In the genomic region with DNA sequence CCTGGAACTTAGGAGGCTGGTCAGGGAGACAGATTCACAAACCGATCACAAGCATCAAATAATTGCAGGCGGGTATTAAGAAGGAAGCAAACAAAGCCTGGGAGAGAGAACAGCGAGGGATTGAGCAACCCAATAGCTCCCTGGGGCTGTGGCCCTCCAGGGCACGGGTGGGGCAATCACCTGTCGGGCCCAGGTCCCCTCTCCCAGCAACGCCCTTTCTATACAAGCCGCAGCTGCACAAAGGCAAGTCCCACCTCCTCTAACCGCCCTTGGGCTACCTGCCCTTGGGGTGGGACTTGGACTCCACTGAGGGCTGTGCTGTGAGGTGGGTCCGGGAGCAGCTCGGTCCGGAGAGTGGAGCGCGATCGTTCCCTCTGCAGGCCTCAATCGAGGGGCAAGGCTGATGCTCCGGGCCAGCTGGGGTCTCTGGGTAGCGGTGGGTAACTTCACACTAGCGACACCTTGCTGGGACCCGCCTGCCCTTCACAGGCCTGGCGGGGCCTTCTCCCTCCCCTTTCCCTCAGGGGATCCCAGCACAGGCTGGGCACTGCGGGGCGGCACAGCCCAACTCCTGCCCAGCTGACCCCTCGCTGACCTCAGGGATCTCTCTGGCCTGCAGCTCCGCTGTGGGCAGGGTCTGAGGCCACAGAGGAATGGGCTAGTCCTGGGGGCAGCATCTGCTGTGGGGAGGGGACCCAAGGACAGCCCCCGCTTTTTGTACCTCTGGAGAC, we compare ENCODE assay signal across 8 cellular contexts. TPM values are rescaled to one million over a fixed set of nuclear protein-coding genes. Genes with fewer than 3 reads are reported as not detected.
A peak's percentile ranks its signal among the peaks of the same experiment; 100 is the strongest.
DNase-seq lines count a peak whose midpoint lies in the region; ATAC-seq and TF ChIP-seq lines count a peak whose summit lies in the region.

No MANE protein-coding gene starts in this region.

- H3K9ac ChIP-seq in skeletal muscle tissue (ENCODE audit: low read depth in 1 of 3, low read length in 3 of 3) = peak overlapping the region in 2 of 3 donors; percentile 65 to 74

- WGBS in lower leg skin, 2 donors = 42 to 43% methylated on average over 16 to 20 of the region's 25 CpGs

- intact Hi-C loops in left ventricle myocardium inferior (cut with micrococcal nuclease) = loop anchor here (10.0 kb wide), 1 partner anchor 52 kb away; a partner anchor contains a TSS
- intact Hi-C loops in lower leg skin (cut with DNase I; ENCODE audit: low total_unique reads) = loop anchor here (10.0 kb wide), 1 partner anchor 88 kb away; a partner anchor contains a TSS

- peaks cover 6% of the 10 kb centered on the region for H3K36me3 Mint-ChIP-seq in T-helper 17 cell (ENCODE audit: low read depth)

- H3K36me3 ChIP-seq in left ventricle myocardium inferior (peaks cover 23% of the 10 kb centered on the region), skeletal muscle tissue (ENCODE audit: control insufficient read depth in 3 of 3, insufficient read depth in 3 of 3, low read length in 3 of 3) (peaks cover 18 to 25% (median 21%) of the 10 kb centered on the region in 3 donors)

- no peaks in the 10 kb centered on the region for H3K9me3 ChIP-seq in T-helper 17 cell (ENCODE audit: control insufficient read depth, low read length, poor library complexity, severe bottlenecking)
- H3K9me3 ChIP-seq in left ventricle myocardium inferior (replicated peaks) = no peaks in the 10 kb centered on the region
- no peaks in the 10 kb centered on the region for H3K9me3 ChIP-seq in skeletal muscle tissue (ENCODE audit: control insufficient read depth in 3 of 3, low read length in 3 of 3)

- H3K4me3 ChIP-seq in left ventricle myocardium inferior = peak overlapping the region; percentile 38
- H3K4me3 ChIP-seq in skeletal muscle tissue (ENCODE audit: low read length in 3 of 3) = peak overlapping the region in 1 of 3 donors; percentile 55
- H3K4me3 ChIP-seq in lower leg skin (ENCODE audit: low read depth, poor library complexity, severe bottlenecking) = no peak overlapping the region

- no peak for TF ChIP-seq POLR2A in lower leg skin (IDR thresholded peaks at IDR 0.05)

- H3K4me3 Mint-ChIP-seq in T-helper 17 cell = peak overlapping the region; percentile 91

- no peak for ATAC-seq in T-helper 17 cell

- peak; percentile 39 for DNase-seq in activated T-cell treated with anti-CD3 and anti-CD28 coated beads, Interleukin-2, amount 50 U/mL, for 1 hour
- no peak for DNase-seq in activated T-cell treated with anti-CD3 and anti-CD28 coated beads for 4 hours
- DNase-seq in T-helper 17 cell = no peak
- peak; percentile 13 for DNase-seq in left ventricle myocardium inferior
- no peak for DNase-seq in lower leg skin (ENCODE audit: low spot score in 2 of 2)
- DNase-seq in NCI-H1694 treated with DMSO at 0.1 percent for 48 hours (lab: John Stamatoyannopoulos, UW) = no peak
- no peak for DNase-seq in substantia nigra (lab: John Stamatoyannopoulos, UW)

- no peaks in the 10 kb centered on the region for H3K27me3 Mint-ChIP-seq in T-helper 17 cell

- TF ChIP-seq CTCF in left ventricle myocardium inferior (IDR thresholded peaks at IDR 0.05; ENCODE audit: borderline replicate concordance) = no peak
- no peak for TF ChIP-seq CTCF in lower leg skin (IDR thresholded peaks at IDR 0.05)

- no peaks in the 10 kb centered on the region for H3K27me3 ChIP-seq in left ventricle myocardium inferior (ENCODE audit: low read depth)
- H3K27me3 ChIP-seq in skeletal muscle tissue (ENCODE audit: control insufficient read depth in 3 of 3, insufficient read depth in 3 of 3, low read length in 3 of 3) = no peaks in the 10 kb centered on the region

- peaks cover 48% of the 10 kb centered on the region for H3K4me1 Mint-ChIP-seq in T-helper 17 cell

- H3K4me1 ChIP-seq in left ventricle myocardium inferior (peaks cover 68% of the 10 kb centered on the region), skeletal muscle tissue (ENCODE audit: control insufficient read depth in 3 of 3, insufficient read depth in 3 of 3, low read length in 3 of 3) (peaks cover 34 to 51% (median 45%) of the 10 kb centered on the region in 3 donors)

- peak overlapping the region; percentile 86 for H3K27ac ChIP-seq in left ventricle myocardium inferior (replicated peaks)
- peak overlapping the region; percentile 79 for H3K27ac ChIP-seq in skeletal muscle tissue (ENCODE audit: low read depth, low read length)
- no peak overlapping the region for H3K27ac ChIP-seq in substantia nigra (ENCODE audit: low read depth, low read length, poor library complexity, severe bottlenecking)

- H3K27ac Mint-ChIP-seq in T-helper 17 cell = peak overlapping the region; percentile 98

RNA-seq across cellular contexts. Expression of a gene that starts 8.0 kb away (rescaled TPM):
- total RNA-seq in T-helper 17 cell (100 to 1,000 TPM; 145 to 150 TPM), left ventricle myocardium inferior (142 TPM), skeletal muscle tissue (273 TPM), lower leg skin (100 to 1,000 TPM; 176 to 256 (median 221) TPM)

RNA-seq across cellular contexts. Expression of a gene that starts 8.3 kb away (rescaled TPM):
- total RNA-seq in T-helper 17 cell = 10 to 100 TPM; 36.2 to 36.9 TPM
- total RNA-seq in left ventricle myocardium inferior = 44.3 TPM
- 28.2 TPM for total RNA-seq in skeletal muscle tissue
- 10 to 100 TPM; 31.7 to 43.1 (median 34.7) TPM for total RNA-seq in lower leg skin

RNA-seq across cellular contexts. Expression of a gene that starts 11.3 kb away (rescaled TPM):
- total RNA-seq in T-helper 17 cell (100 to 1,000 TPM; 115 to 177 TPM), left ventricle myocardium inferior (6.7 TPM), skeletal muscle tissue (7.8 TPM), lower leg skin (10 to 100 TPM; 31.8 to 44.5 (median 34.4) TPM)

RNA-seq across cellular contexts. Expression of a gene that starts 18.6 kb away (rescaled TPM):
- total RNA-seq in T-helper 17 cell (100 to 1,000 TPM; 192 to 226 TPM), left ventricle myocardium inferior (227 TPM), skeletal muscle tissue (205 TPM), lower leg skin (100 to 1,000 TPM; 341 to 526 (median 418) TPM)

RNA-seq across cellular contexts. Expression of a gene that starts 18.8 kb away (rescaled TPM):
- total RNA-seq in T-helper 17 cell (not detected), left ventricle myocardium inferior (not detected), skeletal muscle tissue (not detected), lower leg skin (not detected)

Comparison
In these comparisons a context has a peak if more than half of its experiments do, and no peak if none do; other contexts are left out.
1. DNase-seq: peak in activated T-cell treated with anti-CD3 and anti-CD28 coated beads, Interleukin-2, amount 50 U/mL, for 1 hour (single experiment) and left ventricle myocardium inferior (single experiment); none in activated T-cell treated with anti-CD3 and anti-CD28 coated beads for 4 hours (single experiment), T-helper 17 cell (0 of 3), lower leg skin (0 of 2), NCI-H1694 treated with DMSO at 0.1 percent for 48 hours (single experiment) and substantia nigra (0 of 49).